In the genomic region with DNA sequence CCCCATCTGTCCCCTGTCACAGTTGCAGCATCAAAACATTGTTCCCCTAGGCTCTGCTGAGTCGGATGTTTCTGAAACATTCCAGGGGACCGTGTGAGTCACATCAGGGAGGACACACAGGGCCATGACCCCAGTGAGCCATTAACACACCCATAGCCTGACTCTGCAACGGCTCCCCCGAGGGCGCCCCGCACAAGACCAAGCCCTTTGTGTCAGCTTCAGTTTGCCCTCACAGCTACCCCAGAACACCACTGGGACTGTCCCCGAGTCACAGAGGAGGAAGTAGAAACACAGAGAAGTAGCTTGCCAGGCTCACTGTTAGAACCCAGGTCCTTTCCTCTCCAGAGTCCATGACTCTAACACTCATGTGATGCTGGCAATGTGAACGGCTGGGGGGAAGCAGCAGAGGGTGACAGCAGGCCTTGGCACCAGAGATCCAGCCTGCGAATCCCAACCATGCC, we compare ENCODE assay signal across 8 cellular contexts.
DNase-seq lines count a peak whose midpoint lies in the region; ATAC-seq and TF ChIP-seq lines count a peak whose summit lies in the region.
"Had no signal": no experiment of that assay in that cellular context is flagged by ENCODE, and none has a peak within 500 bp of the region (broad histone marks: within the 10 kb centered on the region; RNA-seq: fewer than 3 reads in every experiment).

No MANE protein-coding gene starts in this region.

- H3K27me3 ChIP-seq in GM23248 (replicated peaks; ENCODE audit: insufficient read depth) (no peaks in the 10 kb centered on the region), layer of hippocampus (ENCODE audit: control insufficient read depth, insufficient read depth, low read length) (no peaks in the 10 kb centered on the region), thoracic aorta (replicated peaks; ENCODE audit: insufficient read depth) (no peaks in the 10 kb centered on the region)

- ATAC-seq in WTC11 = peak; percentile 55
- ATAC-seq in thoracic aorta (ENCODE audit: insufficient number of reproducible peaks, low FRiP score, low read depth) = peak; percentile 43

- POLR2A ChIA-PET in WTC11 (lab: Charles Lee) = no interaction called here

- H3K9ac ChIP-seq in GM23248 = no peak overlapping the region

- CTCF ChIA-PET in WTC11 (lab: Charles Lee) = interaction anchor here (0.5 kb wide), 1 partner anchor 412 kb away, joined by 5 read pairs; no protein-coding TSS in a partner anchor

- TF ChIP-seq CTCF in WTC11 (IDR thresholded peaks at IDR 0.05) (no peak), thoracic aorta (IDR thresholded peaks at IDR 0.05) (no peak), endothelial cell (IDR thresholded peaks at IDR 0.05; ENCODE audit: unreplicated experiment) (no peak)

- H3K4me1 Mint-ChIP-seq in WTC11 (peaks cover 4% of the 10 kb centered on the region; the same call in 1 of the 2 replicates), endothelial cell (ENCODE audit: unreplicated experiment) (no peaks in the 10 kb centered on the region)

- no peaks in the 10 kb centered on the region for H3K9me3 ChIP-seq in GM23248 (ENCODE audit: low read depth)
- no peaks in the 10 kb centered on the region for H3K9me3 ChIP-seq in thoracic aorta

- H3K4me3 ChIP-seq in GM23248 (no peak overlapping the region), thoracic aorta (no peak overlapping the region)

- no peaks in the 10 kb centered on the region for H4K20me1 ChIP-seq in GM23248 (ENCODE audit: insufficient read depth)

- H3K9me3 Mint-ChIP-seq in WTC11 = peaks cover 9% of the 10 kb centered on the region
- no peaks in the 10 kb centered on the region for H3K9me3 Mint-ChIP-seq in endothelial cell (ENCODE audit: unreplicated experiment)
- H3K9me3 Mint-ChIP-seq: stimulated activated naive CD8-positive, alpha-beta T cell treated with anti-CD3 and anti-CD28 coated beads, Interleukin-15, Interleukin-2, amounts not matched to agents 100 ng/mL and 50 ng/mL, for 24 hours had no signal

- H3F3A ChIP-seq in GM23248 (ENCODE audit: insufficient read depth) = no peaks in the 10 kb centered on the region

- DNase-seq in GM23248 (peak; percentile 53), WTC11 (ENCODE audit: low spot score) (no peak), thoracic aorta (ENCODE audit: low spot score) (no peak), activated gamma-delta T cell (lab: John Stamatoyannopoulos, UW) (no peak), endothelial cell (ENCODE audit: low spot score) (no peak), RKO (ENCODE audit: low spot score) (no peak)

- in situ Hi-C loops in GM23248 (cut with MboI) = no loop called here

- H3K27me3 Mint-ChIP-seq in WTC11 (ENCODE audit: low read depth) (no peaks in the 10 kb centered on the region), endothelial cell (ENCODE audit: unreplicated experiment) (peaks cover 7% of the 10 kb centered on the region)

- peak overlapping the region; percentile 3 for H3K4me2 ChIP-seq in GM23248 (ENCODE audit: unreplicated experiment)

- no peaks in the 10 kb centered on the region for H3K79me2 ChIP-seq in GM23248 (ENCODE audit: insufficient read depth)

- WGBS in GM23248 (ENCODE audit: low coverage in 1 of 2, low lambda C conversion rate in 2 of 2, missing lambda C conversion rate in 2 of 2), 2 experiments = 22 to 27% methylated on average over 9 of the region's 9 CpGs

- H3K36me3 ChIP-seq in GM23248 (ENCODE audit: low read depth) (no peaks in the 10 kb centered on the region), thoracic aorta (peaks cover 11% of the 10 kb centered on the region)

- H3K27ac ChIP-seq in GM23248 = no peak overlapping the region
- H3K27ac ChIP-seq in layer of hippocampus (ENCODE audit: low read depth, low read length) = peak overlapping the region; percentile 72
- no peak overlapping the region for H3K27ac ChIP-seq in thoracic aorta

- H3K4me3 Mint-ChIP-seq in WTC11 (no peak overlapping the region), endothelial cell (ENCODE audit: unreplicated experiment) (no peak overlapping the region)
- H3K4me3 Mint-ChIP-seq: stimulated activated naive CD8-positive, alpha-beta T cell treated with anti-CD3 and anti-CD28 coated beads, Interleukin-15, Interleukin-2, amounts not matched to agents 100 ng/mL and 50 ng/mL, for 24 hours had no signal

- H3K27ac Mint-ChIP-seq in WTC11 = no peak overlapping the region
- no peak overlapping the region for H3K27ac Mint-ChIP-seq in endothelial cell (ENCODE audit: unreplicated experiment)
- H3K27ac Mint-ChIP-seq: stimulated activated naive CD8-positive, alpha-beta T cell treated with anti-CD3 and anti-CD28 coated beads, Interleukin-15, Interleukin-2, amounts not matched to agents 100 ng/mL and 50 ng/mL, for 24 hours had no signal

- H3K4me1 ChIP-seq in GM23248 (ENCODE audit: insufficient read depth) (0 out of 2 replicates have a peak, but pooled peaks cover 8% of the 10 kb centered on the region), thoracic aorta (ENCODE audit: control insufficient read depth in 1 of 2, low read depth in 2 of 2) (no peaks in the 10 kb centered on the region)

- no peaks in the 10 kb centered on the region for H3K9me2 ChIP-seq in GM23248 (ENCODE audit: insufficient read depth)

- no peaks in the 10 kb centered on the region for H3K36me3 Mint-ChIP-seq in WTC11
- H3K36me3 Mint-ChIP-seq in endothelial cell (ENCODE audit: low read depth, unreplicated experiment) = no peaks in the 10 kb centered on the region

- no peak overlapping the region for H2AFZ ChIP-seq in GM23248

TF ChIP-seq in WTC11, 78 proteins besides CTCF, POLR2A, EP300 and RAD21 (continues in another document):
- TF ChIP-seq, protein P1, sequence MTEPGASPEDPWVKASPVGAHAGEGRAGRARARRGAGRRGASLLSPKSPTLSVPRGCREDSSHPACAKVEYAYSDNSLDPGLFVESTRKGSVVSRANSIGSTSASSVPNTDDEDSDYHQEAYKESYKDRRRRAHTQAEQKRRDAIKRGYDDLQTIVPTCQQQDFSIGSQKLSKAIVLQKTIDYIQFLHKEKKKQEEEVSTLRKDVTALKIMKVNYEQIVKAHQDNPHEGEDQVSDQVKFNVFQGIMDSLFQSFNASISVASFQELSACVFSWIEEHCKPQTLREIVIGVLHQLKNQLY (CRISPR knock-in tag; IDR thresholded peaks at IDR 0.05) = no peak
- no peak for TF ChIP-seq NFYB (CRISPR knock-in tag; conservative IDR thresholded peaks at IDR 0.05; ENCODE audit: low read depth)
- no peak for TF ChIP-seq ZNF263 (CRISPR knock-in tag; IDR thresholded peaks at IDR 0.05; ENCODE audit: low read depth)
- no peak for TF ChIP-seq PRRX2 (CRISPR knock-in tag; IDR thresholded peaks at IDR 0.05)
- TF ChIP-seq, protein P2, sequence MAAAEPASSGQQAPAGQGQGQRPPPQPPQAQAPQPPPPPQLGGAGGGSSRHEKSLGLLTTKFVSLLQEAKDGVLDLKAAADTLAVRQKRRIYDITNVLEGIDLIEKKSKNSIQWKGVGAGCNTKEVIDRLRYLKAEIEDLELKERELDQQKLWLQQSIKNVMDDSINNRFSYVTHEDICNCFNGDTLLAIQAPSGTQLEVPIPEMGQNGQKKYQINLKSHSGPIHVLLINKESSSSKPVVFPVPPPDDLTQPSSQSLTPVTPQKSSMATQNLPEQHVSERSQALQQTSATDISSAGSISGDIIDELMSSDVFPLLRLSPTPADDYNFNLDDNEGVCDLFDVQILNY (CRISPR knock-in tag; IDR thresholded peaks at IDR 0.05) = no peak
- no peak for TF ChIP-seq GRHL2 (CRISPR knock-in tag; IDR thresholded peaks at IDR 0.05; ENCODE audit: insufficient replicate concordance, severe bottlenecking)
- TF ChIP-seq ZNF671 (CRISPR knock-in tag; IDR thresholded peaks at IDR 0.05) = no peak
- TF ChIP-seq, protein P3, sequence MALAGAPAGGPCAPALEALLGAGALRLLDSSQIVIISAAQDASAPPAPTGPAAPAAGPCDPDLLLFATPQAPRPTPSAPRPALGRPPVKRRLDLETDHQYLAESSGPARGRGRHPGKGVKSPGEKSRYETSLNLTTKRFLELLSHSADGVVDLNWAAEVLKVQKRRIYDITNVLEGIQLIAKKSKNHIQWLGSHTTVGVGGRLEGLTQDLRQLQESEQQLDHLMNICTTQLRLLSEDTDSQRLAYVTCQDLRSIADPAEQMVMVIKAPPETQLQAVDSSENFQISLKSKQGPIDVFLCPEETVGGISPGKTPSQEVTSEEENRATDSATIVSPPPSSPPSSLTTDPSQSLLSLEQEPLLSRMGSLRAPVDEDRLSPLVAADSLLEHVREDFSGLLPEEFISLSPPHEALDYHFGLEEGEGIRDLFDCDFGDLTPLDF (CRISPR knock-in tag; IDR thresholded peaks at IDR 0.05) = no peak
- TF ChIP-seq, protein P4, sequence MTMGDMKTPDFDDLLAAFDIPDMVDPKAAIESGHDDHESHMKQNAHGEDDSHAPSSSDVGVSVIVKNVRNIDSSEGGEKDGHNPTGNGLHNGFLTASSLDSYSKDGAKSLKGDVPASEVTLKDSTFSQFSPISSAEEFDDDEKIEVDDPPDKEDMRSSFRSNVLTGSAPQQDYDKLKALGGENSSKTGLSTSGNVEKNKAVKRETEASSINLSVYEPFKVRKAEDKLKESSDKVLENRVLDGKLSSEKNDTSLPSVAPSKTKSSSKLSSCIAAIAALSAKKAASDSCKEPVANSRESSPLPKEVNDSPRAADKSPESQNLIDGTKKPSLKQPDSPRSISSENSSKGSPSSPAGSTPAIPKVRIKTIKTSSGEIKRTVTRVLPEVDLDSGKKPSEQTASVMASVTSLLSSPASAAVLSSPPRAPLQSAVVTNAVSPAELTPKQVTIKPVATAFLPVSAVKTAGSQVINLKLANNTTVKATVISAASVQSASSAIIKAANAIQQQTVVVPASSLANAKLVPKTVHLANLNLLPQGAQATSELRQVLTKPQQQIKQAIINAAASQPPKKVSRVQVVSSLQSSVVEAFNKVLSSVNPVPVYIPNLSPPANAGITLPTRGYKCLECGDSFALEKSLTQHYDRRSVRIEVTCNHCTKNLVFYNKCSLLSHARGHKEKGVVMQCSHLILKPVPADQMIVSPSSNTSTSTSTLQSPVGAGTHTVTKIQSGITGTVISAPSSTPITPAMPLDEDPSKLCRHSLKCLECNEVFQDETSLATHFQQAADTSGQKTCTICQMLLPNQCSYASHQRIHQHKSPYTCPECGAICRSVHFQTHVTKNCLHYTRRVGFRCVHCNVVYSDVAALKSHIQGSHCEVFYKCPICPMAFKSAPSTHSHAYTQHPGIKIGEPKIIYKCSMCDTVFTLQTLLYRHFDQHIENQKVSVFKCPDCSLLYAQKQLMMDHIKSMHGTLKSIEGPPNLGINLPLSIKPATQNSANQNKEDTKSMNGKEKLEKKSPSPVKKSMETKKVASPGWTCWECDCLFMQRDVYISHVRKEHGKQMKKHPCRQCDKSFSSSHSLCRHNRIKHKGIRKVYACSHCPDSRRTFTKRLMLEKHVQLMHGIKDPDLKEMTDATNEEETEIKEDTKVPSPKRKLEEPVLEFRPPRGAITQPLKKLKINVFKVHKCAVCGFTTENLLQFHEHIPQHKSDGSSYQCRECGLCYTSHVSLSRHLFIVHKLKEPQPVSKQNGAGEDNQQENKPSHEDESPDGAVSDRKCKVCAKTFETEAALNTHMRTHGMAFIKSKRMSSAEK (CRISPR knock-in tag; IDR thresholded peaks at IDR 0.05; ENCODE audit: borderline replicate concordance) = no peak
- TF ChIP-seq ZNF416 (CRISPR knock-in tag; IDR thresholded peaks at IDR 0.05) = no peak
- no peak for TF ChIP-seq ATF1 (CRISPR knock-in tag; IDR thresholded peaks at IDR 0.05)
